Comparison of ENCODE assay signal across 8 cellular contexts in the genomic region with DNA sequence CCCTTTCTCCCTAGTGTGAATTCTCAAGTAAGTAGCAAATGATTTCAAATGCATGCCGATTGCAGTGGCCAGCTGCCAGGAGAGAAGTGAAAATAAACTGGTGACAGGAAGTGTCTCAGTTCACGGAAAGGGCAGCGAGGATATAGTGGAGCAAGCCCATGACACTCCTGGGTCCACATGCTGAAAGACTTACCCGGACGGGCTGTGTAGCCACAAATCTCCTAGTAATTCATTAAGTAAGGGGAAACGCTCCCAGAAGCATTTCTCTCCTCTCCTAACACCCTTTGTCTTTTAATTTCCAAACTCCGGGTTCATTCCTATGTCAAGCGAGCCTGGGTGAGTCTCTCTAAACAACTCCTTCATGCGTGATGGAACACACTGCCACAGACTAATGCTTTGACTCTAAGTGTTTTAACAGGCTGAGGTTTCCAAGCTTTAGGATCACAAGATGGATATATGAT.
DNase-seq lines count a peak whose midpoint lies in the region; ATAC-seq, FAIRE-seq and TF ChIP-seq lines count a peak whose summit lies in the region.

No MANE protein-coding gene starts in this region.

- intact Hi-C loops in testis (cut with DNase I; ENCODE audit: low total_unique reads), result no loop called here

- WGBS in A549 (ENCODE audit: missing lambda C conversion rate), result 16% methylated on average over 9 of the region's 9 CpGs
- 38% methylated on average over 9 of the region's 9 CpGs for WGBS in HUES64
- 5% methylated on average over 9 of the region's 9 CpGs for WGBS in liver
- 4 to 5% methylated on average over 9 of the region's 9 CpGs for WGBS in testis, 2 donors

- FAIRE-seq in A549 (lab: Jason Lieb, UNC), result peak; percentile 86

- H3K36me3 ChIP-seq in HUES64 (ENCODE audit: insufficient read depth, low read length) (no peaks in the 10 kb centered on the region), brain microvascular endothelial cell (replicated peaks) (no peaks in the 10 kb centered on the region), liver (ENCODE audit: control insufficient read depth in 4 of 4, insufficient read depth in 3 of 4, low read depth in 1 of 4, low read length in 3 of 4) (no peaks in the 10 kb centered on the region), testis (ENCODE audit: low read depth, missing control alignments) (no peaks in the 10 kb centered on the region)

- H3K4me3 ChIP-seq in A549 (peak overlapping the region; percentile 37), HUES64 (ENCODE audit: low read length) (no peak overlapping the region), brain microvascular endothelial cell (ENCODE audit: low read depth, low read length) (peak overlapping the region; percentile 48), liver (ENCODE audit: low read depth in 1 of 3, low read length in 3 of 3) (peak overlapping the region; percentile 7 to 57 (median 40)), testis (peak overlapping the region; percentile 1 to 17)

- H3K27me3 ChIP-seq in HUES64 (ENCODE audit: insufficient read depth, low read length) (no peaks in the 10 kb centered on the region), brain microvascular endothelial cell (replicated peaks) (no peaks in the 10 kb centered on the region), liver (ENCODE audit: control insufficient read depth in 4 of 4, insufficient read depth in 4 of 4, low read length in 3 of 4) (no peaks in the 10 kb centered on the region), testis (no peaks in the 10 kb centered on the region)

- H3K9ac ChIP-seq in HUES64 (ENCODE audit: low read depth, low read length), result no peak overlapping the region
- H3K9ac ChIP-seq in liver (ENCODE audit: low read depth in 1 of 2, low read length in 2 of 2), result peak overlapping the region; percentile 33 to 88

- H3K4me1 ChIP-seq in A549 (peaks cover 13% of the 10 kb centered on the region; the same call in 2 of the 3 replicates), HUES64 (ENCODE audit: insufficient read depth, low read length) (peaks cover 24% of the 10 kb centered on the region), liver (ENCODE audit: control insufficient read depth in 4 of 4, insufficient read depth in 4 of 4, low read length in 3 of 4) (peaks cover 0 to 17% (median 5%) of the 10 kb centered on the region in 4 donors), testis (peaks cover 3% of the 10 kb centered on the region)

- POLR2A ChIA-PET in A549 (lab: Yijun Ruan, JAX), result no interaction called here

- no peak for TF ChIP-seq RAD21 in A549 (conservative IDR thresholded peaks at IDR 0.05 in 1 of 2, IDR thresholded peaks at IDR 0.05 in 1 of 2)
- peak; percentile 43 to 62 for TF ChIP-seq RAD21 in liver (IDR thresholded peaks at IDR 0.05)

- ATAC-seq in A549 (peak; percentile 70 to 86; a peak in 5 of 6 replicates), HG02678 (IDR thresholded peaks at IDR 0.05; ENCODE audit: unreplicated experiment) (no peak), GM21367 (IDR thresholded peaks at IDR 0.05; ENCODE audit: unreplicated experiment) (no peak)

- H3K4me2 ChIP-seq in A549, result peak overlapping the region; percentile 90

- TF ChIP-seq EP300 in A549 (IDR thresholded peaks at IDR 0.05), result no peak

- in situ Hi-C loops in brain microvascular endothelial cell (cut with HindIII; ENCODE audit: low pct_ligation_motif_present, low sequenced_read_pairs), result no loop called here

- H3K9me3 ChIP-seq in A549 (no peaks in the 10 kb centered on the region), HUES64 (ENCODE audit: insufficient read depth, low read depth, low read length) (no peaks in the 10 kb centered on the region), liver (ENCODE audit: control insufficient read depth in 4 of 4, low read length in 3 of 4) (no peaks in the 10 kb centered on the region), testis (no peaks in the 10 kb centered on the region)

- CTCF ChIA-PET in A549 (lab: Yijun Ruan, JAX), result interaction anchor here (0.7 to 2.0 kb wide), 3 partner anchors 21 to 477 kb away, joined by 3 to 5 read pairs (median 3); no protein-coding TSS in a partner anchor

- no peak for TF ChIP-seq POLR2A in A549 (IDR thresholded peaks at IDR 0.05; ENCODE audit: low read length)
- TF ChIP-seq POLR2A in testis (IDR thresholded peaks at IDR 0.05), result no peak

- DNase-seq in A549 (ENCODE audit: low read depth in 1 of 2, low spot score in 1 of 2), result peak in 1 of 2 experiments; percentile 58
- peak; percentile 89 for DNase-seq in brain microvascular endothelial cell
- DNase-seq in testis, result peak; percentile 49
- DNase-seq in NCI-H446 treated with DMSO at 0.1 percent for 48 hours (lab: John Stamatoyannopoulos, UW), result no peak

- no peak for TF ChIP-seq CTCF in A549 (IDR thresholded peaks at IDR 0.05)
- no peak for TF ChIP-seq CTCF in brain microvascular endothelial cell (IDR thresholded peaks at IDR 0.05; ENCODE audit: low read depth, low read length, missing control alignments)
- no peak for TF ChIP-seq CTCF in liver (IDR thresholded peaks at IDR 0.05; ENCODE audit: low read depth, low read length, missing input control)
- TF ChIP-seq CTCF in testis (IDR thresholded peaks at IDR 0.05), result no peak

- H3K27ac ChIP-seq in A549, result peak overlapping the region; percentile 63 to 77
- peak overlapping the region; percentile 11; the same call in 1 of the 2 replicates for H3K27ac ChIP-seq in HUES64 (ENCODE audit: low read depth, low read length)
- H3K27ac ChIP-seq in brain microvascular endothelial cell, result peak overlapping the region; percentile 84
- peak overlapping the region; percentile 81 to 89 for H3K27ac ChIP-seq in liver (ENCODE audit: low read depth in 1 of 2, low read length in 2 of 2)
- no peak overlapping the region for H3K27ac ChIP-seq in testis

TF ChIP-seq in A549, 52 proteins besides CTCF, POLR2A, EP300 and RAD21:
- TF ChIP-seq, protein P1, sequence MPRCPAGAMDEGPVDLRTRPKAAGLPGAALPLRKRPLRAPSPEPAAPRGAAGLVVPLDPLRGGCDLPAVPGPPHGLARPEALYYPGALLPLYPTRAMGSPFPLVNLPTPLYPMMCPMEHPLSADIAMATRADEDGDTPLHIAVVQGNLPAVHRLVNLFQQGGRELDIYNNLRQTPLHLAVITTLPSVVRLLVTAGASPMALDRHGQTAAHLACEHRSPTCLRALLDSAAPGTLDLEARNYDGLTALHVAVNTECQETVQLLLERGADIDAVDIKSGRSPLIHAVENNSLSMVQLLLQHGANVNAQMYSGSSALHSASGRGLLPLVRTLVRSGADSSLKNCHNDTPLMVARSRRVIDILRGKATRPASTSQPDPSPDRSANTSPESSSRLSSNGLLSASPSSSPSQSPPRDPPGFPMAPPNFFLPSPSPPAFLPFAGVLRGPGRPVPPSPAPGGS (IDR thresholded peaks at IDR 0.05), result no peak
- TF ChIP-seq NPAS2 (CRISPR knock-in tag; IDR thresholded peaks at IDR 0.05; ENCODE audit: borderline replicate concordance) (no peak), ESRRA (IDR thresholded peaks at IDR 0.05; ENCODE audit: borderline replicate concordance, low read length) (no peak), HEYL (CRISPR knock-in tag; IDR thresholded peaks at IDR 0.05) (no peak), RFX5 (IDR thresholded peaks at IDR 0.05) (no peak), ZC3H11A (IDR thresholded peaks at IDR 0.05) (no peak)
- TF ChIP-seq, protein P2, sequence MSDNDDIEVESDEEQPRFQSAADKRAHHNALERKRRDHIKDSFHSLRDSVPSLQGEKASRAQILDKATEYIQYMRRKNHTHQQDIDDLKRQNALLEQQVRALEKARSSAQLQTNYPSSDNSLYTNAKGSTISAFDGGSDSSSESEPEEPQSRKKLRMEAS (IDR thresholded peaks at IDR 0.05), result peak; percentile 47

TF ChIP-seq in liver, 16 proteins besides CTCF, POLR2A, EP300 and RAD21 (continues in another document):
- TF ChIP-seq, protein P3, sequence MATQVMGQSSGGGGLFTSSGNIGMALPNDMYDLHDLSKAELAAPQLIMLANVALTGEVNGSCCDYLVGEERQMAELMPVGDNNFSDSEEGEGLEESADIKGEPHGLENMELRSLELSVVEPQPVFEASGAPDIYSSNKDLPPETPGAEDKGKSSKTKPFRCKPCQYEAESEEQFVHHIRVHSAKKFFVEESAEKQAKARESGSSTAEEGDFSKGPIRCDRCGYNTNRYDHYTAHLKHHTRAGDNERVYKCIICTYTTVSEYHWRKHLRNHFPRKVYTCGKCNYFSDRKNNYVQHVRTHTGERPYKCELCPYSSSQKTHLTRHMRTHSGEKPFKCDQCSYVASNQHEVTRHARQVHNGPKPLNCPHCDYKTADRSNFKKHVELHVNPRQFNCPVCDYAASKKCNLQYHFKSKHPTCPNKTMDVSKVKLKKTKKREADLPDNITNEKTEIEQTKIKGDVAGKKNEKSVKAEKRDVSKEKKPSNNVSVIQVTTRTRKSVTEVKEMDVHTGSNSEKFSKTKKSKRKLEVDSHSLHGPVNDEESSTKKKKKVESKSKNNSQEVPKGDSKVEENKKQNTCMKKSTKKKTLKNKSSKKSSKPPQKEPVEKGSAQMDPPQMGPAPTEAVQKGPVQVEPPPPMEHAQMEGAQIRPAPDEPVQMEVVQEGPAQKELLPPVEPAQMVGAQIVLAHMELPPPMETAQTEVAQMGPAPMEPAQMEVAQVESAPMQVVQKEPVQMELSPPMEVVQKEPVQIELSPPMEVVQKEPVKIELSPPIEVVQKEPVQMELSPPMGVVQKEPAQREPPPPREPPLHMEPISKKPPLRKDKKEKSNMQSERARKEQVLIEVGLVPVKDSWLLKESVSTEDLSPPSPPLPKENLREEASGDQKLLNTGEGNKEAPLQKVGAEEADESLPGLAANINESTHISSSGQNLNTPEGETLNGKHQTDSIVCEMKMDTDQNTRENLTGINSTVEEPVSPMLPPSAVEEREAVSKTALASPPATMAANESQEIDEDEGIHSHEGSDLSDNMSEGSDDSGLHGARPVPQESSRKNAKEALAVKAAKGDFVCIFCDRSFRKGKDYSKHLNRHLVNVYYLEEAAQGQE (IDR thresholded peaks at IDR 0.05), result no peak
- TF ChIP-seq, protein P4, sequence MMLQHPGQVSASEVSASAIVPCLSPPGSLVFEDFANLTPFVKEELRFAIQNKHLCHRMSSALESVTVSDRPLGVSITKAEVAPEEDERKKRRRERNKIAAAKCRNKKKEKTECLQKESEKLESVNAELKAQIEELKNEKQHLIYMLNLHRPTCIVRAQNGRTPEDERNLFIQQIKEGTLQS (IDR thresholded peaks at IDR 0.05), result peak; percentile 45
- no peak for TF ChIP-seq HNF4G (IDR thresholded peaks at IDR 0.05)
- TF ChIP-seq, protein P5, sequence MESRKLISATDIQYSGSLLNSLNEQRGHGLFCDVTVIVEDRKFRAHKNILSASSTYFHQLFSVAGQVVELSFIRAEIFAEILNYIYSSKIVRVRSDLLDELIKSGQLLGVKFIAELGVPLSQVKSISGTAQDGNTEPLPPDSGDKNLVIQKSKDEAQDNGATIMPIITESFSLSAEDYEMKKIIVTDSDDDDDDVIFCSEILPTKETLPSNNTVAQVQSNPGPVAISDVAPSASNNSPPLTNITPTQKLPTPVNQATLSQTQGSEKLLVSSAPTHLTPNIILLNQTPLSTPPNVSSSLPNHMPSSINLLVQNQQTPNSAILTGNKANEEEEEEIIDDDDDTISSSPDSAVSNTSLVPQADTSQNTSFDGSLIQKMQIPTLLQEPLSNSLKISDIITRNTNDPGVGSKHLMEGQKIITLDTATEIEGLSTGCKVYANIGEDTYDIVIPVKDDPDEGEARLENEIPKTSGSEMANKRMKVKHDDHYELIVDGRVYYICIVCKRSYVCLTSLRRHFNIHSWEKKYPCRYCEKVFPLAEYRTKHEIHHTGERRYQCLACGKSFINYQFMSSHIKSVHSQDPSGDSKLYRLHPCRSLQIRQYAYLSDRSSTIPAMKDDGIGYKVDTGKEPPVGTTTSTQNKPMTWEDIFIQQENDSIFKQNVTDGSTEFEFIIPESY (IDR thresholded peaks at IDR 0.05), result peak; percentile 38

Comparison
In these comparisons a context has a peak if more than half of its experiments do, and no peak if none do; other contexts are left out.
1. ATAC-seq: peak in A549 (2 of 2); none in HG02678 (single experiment) and GM21367 (single experiment).
2. H3K27ac ChIP-seq: peak in A549 (2 of 2), HUES64 (single experiment), brain microvascular endothelial cell (single experiment) and liver (2 of 2); none in testis (0 of 2).